7 cellular contexts compared by ENCODE assay signal in genomic region chr1:212630159-212630900, GRCh38. TPM values are rescaled to one million over a fixed set of nuclear protein-coding genes. Genes with fewer than 3 reads are reported as not detected.
A peak's percentile ranks its signal among the peaks of the same experiment; 100 is the strongest.
DNase-seq lines count a peak whose midpoint lies in the region; ATAC-seq, FAIRE-seq and TF ChIP-seq lines count a peak whose summit lies in the region.

No MANE protein-coding gene starts in this region.

- H3K4me1 ChIP-seq in GM23338 (ENCODE audit: insufficient read depth) (peaks cover 7% of the 10 kb centered on the region; the same call in 1 of the 2 replicates), astrocyte (ENCODE audit: insufficient read depth, low read length) (peaks cover 2% of the 10 kb centered on the region), iPS DF 6.9 (ENCODE audit: control insufficient read depth, insufficient read depth, low read length) (peaks cover 3% of the 10 kb centered on the region; the same call in 1 of the 2 replicates)

- H3K79me2 ChIP-seq in GM23338 (replicated peaks; ENCODE audit: insufficient read depth) (no peaks in the 10 kb centered on the region), astrocyte (ENCODE audit: insufficient read depth, low read length) (no peaks in the 10 kb centered on the region)

- DNase-seq in GM23338 (ENCODE audit: low spot score) (peak; percentile 90), T-helper 2 cell (peak; percentile 20 to 65 (median 42)), astrocyte (ENCODE audit: low read depth) (no peak), iPS DF 6.9 (ENCODE audit: low read depth, low spot score) (peak; percentile 50)
- DNase-seq in stimulated activated CD4-positive, alpha-beta T cell treated with anti-CD3 and anti-CD28 coated beads, Interleukin-15, amount 100 ng/mL, for 24 hours: peak; percentile 71

- H3K4me1 Mint-ChIP-seq in GM23338 (no peaks in the 10 kb centered on the region), astrocyte (ENCODE audit: low read depth, unreplicated experiment) (peaks cover 9% of the 10 kb centered on the region)

- WGBS in iPS DF 6.9 (ENCODE audit: insufficient coverage, insufficient read length): no CpG with 5 or more reads among the region's 16 CpGs

- H3K27ac Mint-ChIP-seq in GM23338: no peak overlapping the region
- H3K27ac Mint-ChIP-seq in astrocyte (ENCODE audit: unreplicated experiment): no peak overlapping the region

- H4K20me1 ChIP-seq in GM23338 (replicated peaks; ENCODE audit: insufficient read depth) (no peaks in the 10 kb centered on the region), astrocyte (ENCODE audit: insufficient read depth, low read length) (no peaks in the 10 kb centered on the region)

- H3K4me2 ChIP-seq in GM23338 (peak overlapping the region; percentile 58), astrocyte (ENCODE audit: low read length) (no peak overlapping the region)

- H3K4me3 Mint-ChIP-seq in GM23338 (no peak overlapping the region), astrocyte (ENCODE audit: unreplicated experiment) (no peak overlapping the region)

- H3K4me3 ChIP-seq in GM23338: no peak overlapping the region
- no peak overlapping the region for H3K4me3 ChIP-seq in astrocyte (ENCODE audit: insufficient read depth, low read depth, low read length)
- no peak overlapping the region for H3K4me3 ChIP-seq in iPS DF 6.9 (ENCODE audit: low read length)

- H3K36me3 Mint-ChIP-seq in GM23338 (ENCODE audit: low read depth): peaks cover 6% of the 10 kb centered on the region; the same call in 2 of the 3 replicates
- H3K36me3 Mint-ChIP-seq in astrocyte (ENCODE audit: low read depth, unreplicated experiment): no peaks in the 10 kb centered on the region

- ATAC-seq in GM23338: peak; percentile 96

- no peak for FAIRE-seq in astrocyte (lab: Jason Lieb, UNC)

- no peaks in the 10 kb centered on the region for H3K9me2 ChIP-seq in GM23338 (ENCODE audit: insufficient read depth)

- H3K27me3 Mint-ChIP-seq in GM23338 (ENCODE audit: insufficient read depth, low read depth, poor library complexity) (peaks cover 5% of the 10 kb centered on the region), astrocyte (ENCODE audit: low read depth, unreplicated experiment) (peaks cover 17% of the 10 kb centered on the region)

- H2AFZ ChIP-seq in GM23338: peak overlapping the region; percentile 93
- H2AFZ ChIP-seq in astrocyte (ENCODE audit: low read depth, low read length): no peak overlapping the region

- H3K9me3 ChIP-seq in KOPT-K1 (ENCODE audit: insufficient read depth, low read length, poor library complexity, severe bottlenecking) (peaks cover 5% of the 10 kb centered on the region), astrocyte (ENCODE audit: insufficient read depth, low read depth, low read length) (no peaks in the 10 kb centered on the region), iPS DF 6.9 (ENCODE audit: control insufficient read depth, insufficient read depth, low read length) (no peaks in the 10 kb centered on the region)

- H3K36me3 ChIP-seq in GM23338 (ENCODE audit: insufficient read depth): no peaks in the 10 kb centered on the region
- H3K36me3 ChIP-seq in KOPT-K1 (ENCODE audit: insufficient read depth, low read length): no peaks in the 10 kb centered on the region
- no peaks in the 10 kb centered on the region for H3K36me3 ChIP-seq in astrocyte (ENCODE audit: insufficient read depth, low read length)
- H3K36me3 ChIP-seq in iPS DF 6.9 (ENCODE audit: control insufficient read depth, insufficient read depth, low read length): no peaks in the 10 kb centered on the region

- no peak overlapping the region for H3K9ac ChIP-seq in astrocyte (ENCODE audit: low read length)

- H3K9me3 Mint-ChIP-seq in GM23338 (peaks cover 9% of the 10 kb centered on the region; the same call in 2 of the 3 replicates), astrocyte (ENCODE audit: unreplicated experiment) (peaks cover 9% of the 10 kb centered on the region)

- H3K27ac ChIP-seq in GM23338 (ENCODE audit: low read depth) (no peak overlapping the region), KOPT-K1 (ENCODE audit: low read depth, low read length, poor library complexity, severe bottlenecking) (peak overlapping the region; percentile 34), astrocyte (ENCODE audit: low read depth, low read length) (no peak overlapping the region), iPS DF 6.9 (ENCODE audit: low read length) (no peak overlapping the region)

- no peaks in the 10 kb centered on the region for H3K27me3 ChIP-seq in GM23338 (ENCODE audit: insufficient read depth)
- H3K27me3 ChIP-seq in astrocyte (ENCODE audit: insufficient read depth, low read length): peaks cover 6% of the 10 kb centered on the region
- no peaks in the 10 kb centered on the region for H3K27me3 ChIP-seq in iPS DF 6.9 (ENCODE audit: control insufficient read depth, insufficient read depth, low read length)

- TF ChIP-seq CTCF in GM12872 (IDR thresholded peaks at IDR 0.05; ENCODE audit: insufficient read depth, low read depth, low read length) (peak; percentile 98), GM23338 (conservative IDR thresholded peaks at IDR 0.05; ENCODE audit: low read depth in 2 of 2) (peak; percentile 68 to 77), astrocyte (IDR thresholded peaks at IDR 0.05; ENCODE audit: insufficient read depth, low read depth, low read length) (peak; percentile 79)

- no peaks in the 10 kb centered on the region for H3F3A ChIP-seq in GM23338 (replicated peaks; ENCODE audit: low read depth)

TF ChIP-seq in GM23338, 12 proteins besides CTCF, POLR2A, EP300 and RAD21 (continues in another document):
- TF ChIP-seq ZNF114 (CRISPR knock-in tag; IDR thresholded peaks at IDR 0.05) (no peak), REST (IDR thresholded peaks at IDR 0.05; ENCODE audit: unreplicated experiment) (no peak), EZH2phosphoT487 (IDR thresholded peaks at IDR 0.05; ENCODE audit: unreplicated experiment) (no peak)

RNA-seq across cellular contexts. Expression of gene ATF3, which starts 21.8 kb away (rescaled TPM):
- 17.2 and 19.3 TPM in 2 replicates for total RNA-seq in GM23338 (2014; rRNA removed; shearing (Covaris generic))
- 12.6 and 16.2 TPM in 2 replicates for polyA plus RNA-seq in GM23338 (2016; fragmentation: Nextera tagmentation; extraction: Ambion mirVana)
- total RNA-seq in astrocyte: 72.5 and 87.6 TPM in 2 replicates
